Comparison of ENCODE assay signal across 8 cellular contexts in the genomic region with DNA sequence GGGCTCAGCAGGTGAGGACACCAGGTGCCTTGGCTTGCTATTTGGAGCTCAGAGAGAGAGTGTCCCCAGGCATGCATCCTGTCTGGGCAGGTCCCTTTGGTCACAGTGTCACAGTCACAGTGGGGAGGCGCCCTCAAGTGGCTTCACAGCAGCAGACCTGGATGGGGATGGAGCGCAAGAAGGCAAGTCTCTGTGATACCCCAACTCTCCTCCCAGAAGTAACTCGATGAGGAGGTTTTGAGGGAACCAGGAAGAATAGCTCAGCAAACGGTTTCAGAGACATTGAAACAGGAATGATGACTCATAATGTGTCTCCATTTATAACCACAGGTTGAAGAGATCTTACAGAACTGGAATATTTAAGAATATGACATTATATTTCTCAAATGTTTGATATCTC.
A peak's percentile ranks its signal among the peaks of the same experiment; 100 is the strongest.
DNase-seq lines count a peak whose midpoint lies in the region; ATAC-seq, FAIRE-seq and TF ChIP-seq lines count a peak whose summit lies in the region.

No MANE protein-coding gene starts in this region.

- 9 to 20% methylated on average over 4 of the region's 4 CpGs for WGBS in body of pancreas, 2 donors
- 3% methylated on average over 4 of the region's 4 CpGs for WGBS in HepG2 (ENCODE audit: low lambda C conversion rate)

- DNase-seq in activated naive CD4-positive, alpha-beta T cell treated with Interleukin-2 at 50 U/mL for 16 hours = peak; percentile 4
- DNase-seq in activated naive CD4-positive, alpha-beta T cell (lab: John Stamatoyannopoulos, UW) = no peak
- DNase-seq in NCI-H226 (peak; percentile 69), body of pancreas (peak; percentile 40 to 59 (median 50)), HepG2 (ENCODE audit: low spot score) (peak; percentile 37), G401 (ENCODE audit: low spot score) (no peak), NCI-H345 (lab: John Stamatoyannopoulos, UW) (no peak)

- TF ChIP-seq CTCF in body of pancreas (IDR thresholded peaks at IDR 0.05) (peak in 6 of 7 experiments; percentile 15 to 52 (median 48)), HepG2 (CRISPR knock-in tag; IDR thresholded peaks at IDR 0.05) (peak; percentile 74)

- in situ Hi-C loops in HepG2 (cut with HindIII; ENCODE audit: extremely low pct_ligation_motif_present, low pct_unique_long_range_greater_than_20kb) = no loop called here
- in situ Hi-C loops in G401 (cut with HindIII; ENCODE audit: low sequenced_read_pairs) = no loop called here

- H3K4me2 ChIP-seq in HepG2 (ENCODE audit: low read depth, low read length) = no peak overlapping the region

- no peaks in the 10 kb centered on the region for H3K36me3 ChIP-seq in body of pancreas (replicated peaks in 1 of 2; ENCODE audit: insufficient read depth in 1 of 2, low read depth in 2 of 2)
- H3K36me3 ChIP-seq in HepG2 (replicated peaks in 1 of 2; ENCODE audit: control insufficient read depth in 1 of 2, insufficient read depth in 2 of 2, low read length in 2 of 2) = no peaks in the 10 kb centered on the region

- H3K27ac ChIP-seq in body of pancreas (no peak overlapping the region), HepG2 (ENCODE audit: extremely low read length, insufficient read depth, low read length) (no peak overlapping the region)

- ATAC-seq in HG02571 (IDR thresholded peaks at IDR 0.05; ENCODE audit: unreplicated experiment) (peak; percentile 56), body of pancreas (peak; percentile 52), HepG2 (peak; percentile 97)

- no peaks in the 10 kb centered on the region for H3K9me3 ChIP-seq in body of pancreas
- no peaks in the 10 kb centered on the region for H3K9me3 ChIP-seq in HepG2 (ENCODE audit: low read length)

- CTCF ChIA-PET in HepG2 (lab: Yijun Ruan, JAX; ENCODE audit: low intra/inter-chr PET ratio, low total read pairs) = interaction anchor here (1.2 kb wide), 1 partner anchor 133 kb away, joined by 4 read pairs; no protein-coding TSS in a partner anchor

- no peak overlapping the region for H3K4me3 ChIP-seq in body of pancreas
- H3K4me3 ChIP-seq in HepG2 (replicated peaks in 1 of 3; ENCODE audit: insufficient read depth in 1 of 3, low read depth in 2 of 3, low read length in 3 of 3) = no peak overlapping the region

- TF ChIP-seq POLR2A in body of pancreas (IDR thresholded peaks at IDR 0.05) = no peak
- no peak for TF ChIP-seq POLR2A in HepG2 (IDR thresholded peaks at IDR 0.05; ENCODE audit: insufficient read depth in 1 of 2, low read depth in 2 of 2, low read length in 2 of 2)

- H3K4me1 ChIP-seq in body of pancreas (peaks cover 8% of the 10 kb centered on the region), HepG2 (ENCODE audit: insufficient read depth, low read length) (no peaks in the 10 kb centered on the region)

- H4K20me1 ChIP-seq in HepG2 (ENCODE audit: insufficient read depth, low read length) = 0 out of 2 replicates have a peak, but pooled peaks cover 2% of the 10 kb centered on the region

- intact Hi-C loops in body of pancreas (cut with DNase I) = no loop called here
- intact Hi-C loops in HepG2 (cut with micrococcal nuclease; ENCODE audit: unreplicated experiment) = loop anchor here (2.0 kb wide), 1 partner anchor 132 kb away; no protein-coding TSS in a partner anchor

- no peaks in the 10 kb centered on the region for H3K27me3 ChIP-seq in body of pancreas
- H3K27me3 ChIP-seq in HepG2 (ENCODE audit: control insufficient read depth in 1 of 2, insufficient read depth in 2 of 2, low read length in 2 of 2) = peaks cover 0 to 20% of the 10 kb centered on the region in 2 experiments; a peak in 3 of 5 replicates

- no peak overlapping the region for H2AFZ ChIP-seq in HepG2 (ENCODE audit: low read length)

- TF ChIP-seq EP300 in HepG2 (IDR thresholded peaks at IDR 0.05; ENCODE audit: low read depth in 2 of 2, low read length in 2 of 2) (no peak), HepG2 (CRISPR knock-in tag; IDR thresholded peaks at IDR 0.05; ENCODE audit: borderline replicate concordance) (no peak)

- no peak overlapping the region for H3K9ac ChIP-seq in HepG2 (ENCODE audit: insufficient read depth, low read depth, low read length)

- H3K79me2 ChIP-seq in HepG2 (ENCODE audit: insufficient read depth, low read length) = no peaks in the 10 kb centered on the region

- BruUV-seq in HepG2 (replicated peaks; lab: Mats Ljungman, UMichigan) = no TSS peak

- no peak for TF ChIP-seq RAD21 in HepG2 (CRISPR knock-in tag; IDR thresholded peaks at IDR 0.05)

- POLR2A ChIA-PET in HepG2 (lab: Yijun Ruan, JAX) = no interaction called here

- peak; percentile 4 for FAIRE-seq in HepG2 (lab: Jason Lieb, UNC)

TF ChIP-seq in HepG2, 621 proteins besides CTCF, POLR2A, EP300 and RAD21:
- TF ChIP-seq STAG1 (CRISPR knock-in tag; IDR thresholded peaks at IDR 0.05) (peak; percentile 70), SMC3 (IDR thresholded peaks at IDR 0.05; ENCODE audit: low read length) (peak; percentile 43; the same call in 1 of the 2 replicates), ZNF615 (CRISPR knock-in tag; IDR thresholded peaks at IDR 0.05; ENCODE audit: borderline replicate concordance) (no peak)
TF ChIP-seq in HepG2: peak in this region for 2.

Comparison
In these comparisons a context has a peak if more than half of its experiments do, and no peak if none do; other contexts are left out.
1. DNase-seq: peak in activated naive CD4-positive, alpha-beta T cell treated with Interleukin-2 at 50 U/mL for 16 hours (single experiment), NCI-H226 (single experiment), body of pancreas (4 of 4) and HepG2 (single experiment); none in activated naive CD4-positive, alpha-beta T cell (0 of 4), G401 (single experiment) and NCI-H345 (single experiment).
2. Peak in every context shown above with its lines, with median percentiles within 50 percentile points of each other: ATAC-seq.